ENCODE assay signal across 8 cellular contexts in the genomic region with DNA sequence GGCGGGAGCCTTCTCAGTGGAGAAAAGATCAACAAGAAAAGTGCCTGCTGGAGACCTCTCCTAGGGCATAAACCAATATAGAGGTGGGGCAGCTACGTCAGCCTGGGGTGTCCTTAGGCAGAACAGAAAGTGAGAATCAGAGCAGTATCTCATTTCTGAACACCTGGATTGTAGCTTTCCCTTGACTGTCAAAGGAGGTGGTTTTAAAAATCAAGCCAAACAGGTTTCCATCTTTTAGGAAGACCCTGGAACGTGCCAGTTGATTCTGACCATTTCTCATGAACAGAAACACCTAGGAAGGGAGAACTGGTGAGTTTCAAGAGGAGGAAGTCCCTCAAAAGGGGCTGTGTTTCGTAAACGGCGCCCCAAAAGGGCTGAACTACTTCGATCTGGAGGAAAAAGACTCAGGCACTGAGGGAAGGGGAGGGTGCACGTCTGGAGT. TPM values are rescaled to one million over a fixed set of nuclear protein-coding genes. Genes with fewer than 3 reads are reported as not detected.
A peak's percentile ranks its signal among the peaks of the same experiment; 100 is the strongest.
DNase-seq lines count a peak whose midpoint lies in the region; ATAC-seq and TF ChIP-seq lines count a peak whose summit lies in the region.
"Not testable (repeated sequence)": the region's sequence is repeated elsewhere in the genome, so short reads cannot be mapped to it uniquely, and the experiment has no call there.

No MANE protein-coding gene starts in this region.

- H3K4me3 ChIP-seq in GM12875 (ENCODE audit: low read depth, low read length) (peak overlapping the region; percentile 99), esophagus muscularis mucosa (peak overlapping the region; percentile 71 to 80 (median 76)), skin epidermis (peak overlapping the region; percentile 76 to 97 (median 86)), upper lobe of left lung (peak overlapping the region in 3 of 4 donors; percentile 85 to 90 (median 86))

- peak overlapping the region; percentile 97 for H3K27ac Mint-ChIP-seq in activated CD4-positive, alpha-beta T cell treated with anti-CD3 and anti-CD28 coated beads for 36 hours
- H3K27ac Mint-ChIP-seq in activated naive CD8-positive, alpha-beta T cell treated with anti-CD3 and anti-CD28 coated beads for 36 hours = peak overlapping the region; percentile 96
- peak overlapping the region; percentile 98 for H3K27ac Mint-ChIP-seq in memory B cell

- 55% methylated on average over 8 of the region's 8 CpGs for WGBS in esophagus muscularis mucosa
- WGBS in upper lobe of left lung, 2 donors = 27 to 31% methylated on average over 8 of the region's 8 CpGs

- intact Hi-C loops in activated CD4-positive, alpha-beta T cell treated with anti-CD3 and anti-CD28 coated beads for 36 hours (cut with DNase I, micrococcal nuclease) = loop anchor here (1.0 to 5.0 kb wide), 3 partner anchors 73 to 223 kb away; a partner anchor contains a TSS
- intact Hi-C loops in esophagus muscularis mucosa (cut with DNase I) = not testable (repeated sequence)

- H3K4me1 ChIP-seq in esophagus muscularis mucosa = peaks cover 0 to 22% (median 15%) of the 10 kb centered on the region in 4 donors
- peaks cover 12 to 38% (median 23%) of the 10 kb centered on the region in 4 donors for H3K4me1 ChIP-seq in upper lobe of left lung

- not testable (repeated sequence) for H3K27me3 Mint-ChIP-seq in activated CD4-positive, alpha-beta T cell treated with anti-CD3 and anti-CD28 coated beads for 36 hours; activated naive CD8-positive, alpha-beta T cell treated with anti-CD3 and anti-CD28 coated beads for 36 hours; memory B cell

- CTCF ChIA-PET in activated CD4-positive, alpha-beta T cell treated with anti-CD3 and anti-CD28 coated beads for 36 hours (lab: Charles Lee) = interaction anchor here (1.1 kb wide), 1 partner anchor 152 kb away, joined by 3 read pairs; no protein-coding TSS in a partner anchor

- not testable (repeated sequence) for H3K9me3 Mint-ChIP-seq in activated CD4-positive, alpha-beta T cell treated with anti-CD3 and anti-CD28 coated beads for 36 hours (ENCODE audit: low read depth); activated naive CD8-positive, alpha-beta T cell treated with anti-CD3 and anti-CD28 coated beads for 36 hours; memory B cell

- peaks cover 24% of the 10 kb centered on the region for H3K4me1 Mint-ChIP-seq in activated CD4-positive, alpha-beta T cell treated with anti-CD3 and anti-CD28 coated beads for 36 hours
- peaks cover 29% of the 10 kb centered on the region for H3K4me1 Mint-ChIP-seq in activated naive CD8-positive, alpha-beta T cell treated with anti-CD3 and anti-CD28 coated beads for 36 hours
- H3K4me1 Mint-ChIP-seq in memory B cell = peaks cover 20% of the 10 kb centered on the region

- TF ChIP-seq EP300 in esophagus muscularis mucosa (IDR thresholded peaks at IDR 0.05); upper lobe of left lung (IDR thresholded peaks at IDR 0.05): not testable (repeated sequence)

- not testable (repeated sequence) for H3K9me3 ChIP-seq in esophagus muscularis mucosa, upper lobe of left lung

- POLR2A ChIA-PET in activated CD4-positive, alpha-beta T cell treated with anti-CD3 and anti-CD28 coated beads for 36 hours (lab: Charles Lee) = not testable (repeated sequence)

- DNase-seq in NCI-H748 (lab: John Stamatoyannopoulos, UW; ENCODE audit: unreplicated experiment) (peak; percentile 24), memory B cell (ENCODE audit: low spot score in 2 of 2) (peak; percentile 45 to 47), upper lobe of left lung (peak in 1 of 2 donors; percentile 63)
- peak; percentile 63 for DNase-seq in activated CD4-positive, alpha-beta T cell treated with anti-CD3 and anti-CD28 coated beads for 36 hours
- peak; percentile 43 for DNase-seq in activated naive CD8-positive, alpha-beta T cell treated with anti-CD3 and anti-CD28 coated beads for 36 hours
- DNase-seq in esophagus muscularis mucosa (ENCODE audit: extremely low spot score) = not testable (repeated sequence)

- H3K27ac ChIP-seq in esophagus muscularis mucosa (replicated peaks in 1 of 4) = peak overlapping the region; percentile 72 to 87 (median 81)
- H3K27ac ChIP-seq in skin epidermis = peak overlapping the region in 20 of 21 experiments; percentile 84 to 99 (median 96)
- peak overlapping the region; percentile 94 to 99 (median 96) for H3K27ac ChIP-seq in upper lobe of left lung

- H3K4me3 Mint-ChIP-seq in activated CD4-positive, alpha-beta T cell treated with anti-CD3 and anti-CD28 coated beads for 36 hours = peak overlapping the region; percentile 85
- peak overlapping the region; percentile 94 for H3K4me3 Mint-ChIP-seq in activated naive CD8-positive, alpha-beta T cell treated with anti-CD3 and anti-CD28 coated beads for 36 hours
- H3K4me3 Mint-ChIP-seq in memory B cell = peak overlapping the region; percentile 99

- TF ChIP-seq CTCF in GM12875 (IDR thresholded peaks at IDR 0.05; ENCODE audit: borderline replicate concordance, insufficient read depth, low read depth, low read length); esophagus muscularis mucosa (IDR thresholded peaks at IDR 0.05); upper lobe of left lung (IDR thresholded peaks at IDR 0.05): not testable (repeated sequence)

- not testable (repeated sequence) for H3K36me3 Mint-ChIP-seq in activated CD4-positive, alpha-beta T cell treated with anti-CD3 and anti-CD28 coated beads for 36 hours (ENCODE audit: low read depth); memory B cell
- peaks cover 15% of the 10 kb centered on the region for H3K36me3 Mint-ChIP-seq in activated naive CD8-positive, alpha-beta T cell treated with anti-CD3 and anti-CD28 coated beads for 36 hours

- not testable (repeated sequence) for ATAC-seq in activated CD4-positive, alpha-beta T cell treated with anti-CD3 and anti-CD28 coated beads for 36 hours; memory B cell (ENCODE audit: low read depth); upper lobe of left lung (ENCODE audit: low FRiP score in 2 of 2)

- H3K27me3 ChIP-seq in esophagus muscularis mucosa, upper lobe of left lung: not testable (repeated sequence)

- H3K36me3 ChIP-seq in esophagus muscularis mucosa, upper lobe of left lung: not testable (repeated sequence)

- not testable (repeated sequence) for TF ChIP-seq POLR2A in esophagus muscularis mucosa (IDR thresholded peaks at IDR 0.05; ENCODE audit: low read depth)
- TF ChIP-seq POLR2A in upper lobe of left lung (IDR thresholded peaks at IDR 0.05) = peak in 1 of 4 donors; percentile 55

RNA-seq across cellular contexts. Expression of a gene that starts 0.7 kb away (rescaled TPM):
- 10 to 100 TPM; 31.7 to 38.8 TPM for total RNA-seq in activated CD4-positive, alpha-beta T cell treated with anti-CD3 and anti-CD28 coated beads for 36 hours
- total RNA-seq in activated naive CD8-positive, alpha-beta T cell treated with anti-CD3 and anti-CD28 coated beads for 36 hours = 10 to 100 TPM; 41.0 to 43.6 TPM
- total RNA-seq in esophagus muscularis mucosa (10 to 100 TPM in 2 of 4 donors, 1 to 10 TPM in 2; 5.4 to 17.1 (median 9.7) TPM), upper lobe of left lung (10 to 100 TPM; 33.3 to 64.1 (median 34.6) TPM)
